ENCODE assay signal across 18 cellular contexts in genomic region chrX:23292979-23293651, GRCh38. TPM values are rescaled to one million over a fixed set of nuclear protein-coding genes. Genes with fewer than 3 reads are reported as not detected.
DNase-seq lines count a peak whose midpoint lies in the region; ATAC-seq and TF ChIP-seq lines count a peak whose summit lies in the region.
"Had no signal": no experiment of that assay in that cellular context is flagged by ENCODE, and none has a peak within 500 bp of the region (broad histone marks: within the 10 kb centered on the region; RNA-seq: fewer than 3 reads in every experiment).

No MANE protein-coding gene starts in this region.

- peak overlapping the region; percentile 8 for H3K27ac ChIP-seq in skeletal muscle tissue (ENCODE audit: low read depth, low read length)
- H3K27ac ChIP-seq in CD8-positive, alpha-beta T cell (ENCODE audit: low read depth, low read length): no peak overlapping the region
- H3K27ac ChIP-seq: right atrium auricular region had no signal

- H3K27me3 Mint-ChIP-seq in CD8-positive, alpha-beta T cell (ENCODE audit: low read depth): no peaks in the 10 kb centered on the region
- H3K27me3 Mint-ChIP-seq: CD4-positive, CD25-positive, alpha-beta regulatory T cell had no signal

- ATAC-seq in CD8-positive, alpha-beta T cell: no peak
- ATAC-seq in HG03565 (IDR thresholded peaks at IDR 0.05; ENCODE audit: unreplicated experiment): no peak
- ATAC-seq: activated T-cell treated with anti-CD3 and anti-CD28 coated beads, Interleukin-2, amount 50 U/mL, for 72 hours had no signal

- H3K9ac ChIP-seq in skeletal muscle tissue (ENCODE audit: low read depth in 1 of 3, low read length in 3 of 3): peak overlapping the region in 2 of 3 donors; percentile 40 to 57

- H3K4me3 Mint-ChIP-seq in CD8-positive, alpha-beta T cell: no peak overlapping the region
- H3K4me3 Mint-ChIP-seq: activated T-cell treated with anti-CD3 and anti-CD28 coated beads, Interleukin-2, amount 50 U/mL, for 72 hours; CD4-positive, CD25-positive, alpha-beta regulatory T cell; T-helper 1 cell treated with Interleukin-12 subunit alpha and Interleukin-12 subunit beta and Interleukin-4 antibody, amounts not matched to agents 30 μg/mL and 1 μg/mL, for 36 hours had no signal

- POLR2A ChIA-PET in CD8-positive, alpha-beta T cell (lab: Charles Lee): no interaction called here

- H3K4me1 Mint-ChIP-seq in CD8-positive, alpha-beta T cell (ENCODE audit: low read depth): no peaks in the 10 kb centered on the region

- H3K4me1 ChIP-seq in skeletal muscle tissue (ENCODE audit: control insufficient read depth in 3 of 3, insufficient read depth in 3 of 3, low read length in 3 of 3): peaks cover 0 to 6% (median 3%) of the 10 kb centered on the region in 3 donors
- no peaks in the 10 kb centered on the region for H3K4me1 ChIP-seq in CD8-positive, alpha-beta T cell (ENCODE audit: insufficient read depth, low read length)
- H3K4me1 ChIP-seq: gastrocnemius medialis, right atrium auricular region had no signal

- no peak overlapping the region for H3K27ac Mint-ChIP-seq in CD8-positive, alpha-beta T cell
- H3K27ac Mint-ChIP-seq: activated T-cell treated with anti-CD3 and anti-CD28 coated beads, Interleukin-2, amount 50 U/mL, for 72 hours; CD4-positive, CD25-positive, alpha-beta regulatory T cell; T-helper 1 cell treated with Interleukin-12 subunit alpha and Interleukin-12 subunit beta and Interleukin-4 antibody, amounts not matched to agents 30 μg/mL and 1 μg/mL, for 36 hours had no signal

- in situ Hi-C loops in astrocyte of the cerebellum (cut with HindIII; ENCODE audit: low sequenced_read_pairs): no loop called here

- DNase-seq in astrocyte of the cerebellum (ENCODE audit: low read depth) (peak; percentile 73), kidney glomerular epithelial cell (lab: John Stamatoyannopoulos, UW) (peak; percentile 35), iPS-NIHi7 (ENCODE audit: extremely low spot score) (no peak)
- DNase-seq in CD8-positive, alpha-beta T cell: no peak
- DNase-seq: activated T-cell treated with anti-CD3 and anti-CD28 coated beads, Interleukin-2, amount 50 U/mL, for 72 hours; CD4-positive, CD25-positive, alpha-beta regulatory T cell; GDM1; IMR-90; NCI-H1436; NCI-H526 treated with DMSO at 0.1 percent for 48 hours; RPMI8226; stimulated activated naive CD4-positive, alpha-beta T cell treated with Interleukin-2 at 50 U/mL for 16 hours had no signal

- TF ChIP-seq RAD21 in Ishikawa (IDR thresholded peaks at IDR 0.05; ENCODE audit: low read depth): no peak; the same call in 1 of the 2 replicates

- no peaks in the 10 kb centered on the region for H3K9me3 Mint-ChIP-seq in CD8-positive, alpha-beta T cell
- H3K9me3 Mint-ChIP-seq: activated T-cell treated with anti-CD3 and anti-CD28 coated beads, Interleukin-2, amount 50 U/mL, for 72 hours; T-helper 1 cell treated with Interleukin-12 subunit alpha and Interleukin-12 subunit beta and Interleukin-4 antibody, amounts not matched to agents 30 μg/mL and 1 μg/mL, for 36 hours had no signal

- H3K9me3 ChIP-seq in skeletal muscle tissue (ENCODE audit: control insufficient read depth in 3 of 3, low read length in 3 of 3): no peaks in the 10 kb centered on the region
- no peaks in the 10 kb centered on the region for H3K9me3 ChIP-seq in CD8-positive, alpha-beta T cell (ENCODE audit: low read length)
- H3K9me3 ChIP-seq: gastrocnemius medialis, right atrium auricular region had no signal

- no peaks in the 10 kb centered on the region for H3K36me3 ChIP-seq in skeletal muscle tissue (ENCODE audit: control insufficient read depth in 3 of 3, insufficient read depth in 3 of 3, low read length in 3 of 3)
- H3K36me3 ChIP-seq in CD8-positive, alpha-beta T cell (ENCODE audit: insufficient read depth, low read length): no peaks in the 10 kb centered on the region
- H3K36me3 ChIP-seq: gastrocnemius medialis, right atrium auricular region had no signal

- CTCF ChIA-PET in CD8-positive, alpha-beta T cell (lab: Charles Lee): no interaction called here

- peak; percentile 68 for TF ChIP-seq EP300 in Ishikawa (IDR thresholded peaks at IDR 0.05; ENCODE audit: borderline replicate concordance)

- H3K4me3 ChIP-seq in astrocyte of the cerebellum (ENCODE audit: low read depth, low read length) (no peak overlapping the region), skeletal muscle tissue (ENCODE audit: low read length in 3 of 3) (peak overlapping the region in 2 of 3 donors; percentile 13 to 29)
- no peak overlapping the region for H3K4me3 ChIP-seq in CD8-positive, alpha-beta T cell (ENCODE audit: low read depth, low read length)
- H3K4me3 ChIP-seq: gastrocnemius medialis, right atrium auricular region had no signal

- intact Hi-C loops in CD8-positive, alpha-beta T cell (cut with DNase I, micrococcal nuclease): no loop called here

- no peaks in the 10 kb centered on the region for H3K27me3 ChIP-seq in skeletal muscle tissue (ENCODE audit: control insufficient read depth in 3 of 3, insufficient read depth in 3 of 3, low read length in 3 of 3)
- no peaks in the 10 kb centered on the region for H3K27me3 ChIP-seq in CD8-positive, alpha-beta T cell (ENCODE audit: insufficient read depth, low read length)
- H3K27me3 ChIP-seq: gastrocnemius medialis, right atrium auricular region had no signal

- TF ChIP-seq CTCF in astrocyte of the cerebellum (IDR thresholded peaks at IDR 0.05; ENCODE audit: low read depth, low read length, missing control alignments): no peak
- TF ChIP-seq CTCF in CD8-positive, alpha-beta T cell (IDR thresholded peaks at IDR 0.05): no peak

- no peaks in the 10 kb centered on the region for H3K36me3 Mint-ChIP-seq in CD8-positive, alpha-beta T cell
- H3K36me3 Mint-ChIP-seq: CD4-positive, CD25-positive, alpha-beta regulatory T cell had no signal

TF ChIP-seq in Ishikawa, 13 proteins besides CTCF, POLR2A, EP300 and RAD21:
- TF ChIP-seq EGR1 (IDR thresholded peaks at IDR 0.05) (no peak), CREB1 (IDR thresholded peaks at IDR 0.05; ENCODE audit: low read depth) (no peak), YY1 (IDR thresholded peaks at IDR 0.05; ENCODE audit: low read depth) (peak; percentile 63; the same call in 1 of the 2 replicates), MAX (IDR thresholded peaks at IDR 0.05) (peak; percentile 68), ZBTB7A (IDR thresholded peaks at IDR 0.05; ENCODE audit: low read depth) (no peak), CEBPB (IDR thresholded peaks at IDR 0.05) (no peak), TAF1 (IDR thresholded peaks at IDR 0.05; ENCODE audit: low read depth) (0 out of 2 replicates have a peak, but pooled peaks have one; percentile 21), NFIC (IDR thresholded peaks at IDR 0.05) (peak; percentile 63), TCF12 (IDR thresholded peaks at IDR 0.05; ENCODE audit: low read depth) (peak; percentile 67), REST (IDR thresholded peaks at IDR 0.05; ENCODE audit: low read depth) (no peak), USF1 (IDR thresholded peaks at IDR 0.05) (no peak), FOXM1 (IDR thresholded peaks at IDR 0.05; ENCODE audit: borderline replicate concordance, low read depth) (peak; percentile 48; the same call in 1 of the 2 replicates), TEAD4 (IDR thresholded peaks at IDR 0.05) (peak; percentile 72)
TF ChIP-seq in Ishikawa: peak in this region for 7.

RNA-seq across cellular contexts. Expression of gene PTCHD1, which starts 41.5 kb away (rescaled TPM):
- 0.52 TPM for total RNA-seq in skeletal muscle tissue
- not detected for total RNA-seq in CD8-positive, alpha-beta T cell
- total RNA-seq: activated T-cell treated with anti-CD3 and anti-CD28 coated beads, Interleukin-2, amount 50 U/mL, for 72 hours; CD4-positive, CD25-positive, alpha-beta regulatory T cell; IMR-90 had no signal

Comparison
In these comparisons a context has a peak if more than half of its experiments do, and no peak if none do; other contexts are left out.
1. DNase-seq: peak in astrocyte of the cerebellum (single experiment) and kidney glomerular epithelial cell (single experiment); none in CD8-positive, alpha-beta T cell (0 of 7) and iPS-NIHi7 (single experiment).
2. H3K4me3 ChIP-seq: peak in skeletal muscle tissue (2 of 3); none in astrocyte of the cerebellum (single experiment) and CD8-positive, alpha-beta T cell (single experiment).